ENCODE assay signal across 11 cellular contexts in the genomic region with DNA sequence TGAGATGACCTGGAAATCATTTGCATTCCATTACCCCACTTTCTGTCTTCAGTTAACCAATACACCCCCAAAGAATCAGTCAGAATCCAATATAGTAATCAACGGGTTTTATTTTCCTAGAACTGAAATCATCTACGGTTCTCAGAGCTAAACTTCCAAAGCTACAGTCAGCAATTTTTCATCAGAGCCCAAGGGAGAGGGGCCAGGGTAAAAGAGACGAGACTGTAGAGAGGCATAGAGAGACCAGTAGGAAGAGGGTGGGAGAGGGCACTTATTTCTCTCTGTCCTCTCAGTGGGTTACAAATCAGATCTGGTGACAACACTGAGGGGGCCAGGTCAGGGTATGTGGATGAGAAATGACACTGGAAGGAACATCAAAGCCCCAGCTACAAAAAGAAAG. TPM values are rescaled to one million over a fixed set of nuclear protein-coding genes. Genes with fewer than 3 reads are reported as not detected.
DNase-seq lines count a peak whose midpoint lies in the region; ATAC-seq, FAIRE-seq and TF ChIP-seq lines count a peak whose summit lies in the region.
"Had no signal": no experiment of that assay in that cellular context is flagged by ENCODE, and none has a peak within 500 bp of the region (broad histone marks: within the 10 kb centered on the region; RNA-seq: fewer than 3 reads in every experiment).

No MANE protein-coding gene starts in this region.

- TF ChIP-seq CTCF in stomach (IDR thresholded peaks at IDR 0.05) (no peak), BE2C (IDR thresholded peaks at IDR 0.05; ENCODE audit: low read depth, low read length) (no peak)

- H3K36me3 ChIP-seq in stomach = peaks cover 35 to 57% (median 47%) of the 10 kb centered on the region in 4 donors
- H3K36me3 ChIP-seq in BE2C = peaks cover 51% of the 10 kb centered on the region

- DNase-seq in activated CD4-positive, alpha-beta T cell treated with anti-CD3 and anti-CD28 coated beads for 36 hours = peak; percentile 46
- no peak for DNase-seq in activated CD4-positive, alpha-beta T cell treated with anti-CD3 and anti-CD28 coated beads for 1 hour
- DNase-seq in right cardiac atrium (peak in 1 of 3 donors; percentile 14), stomach (no peak), GM12892 (ENCODE audit: insufficient read length) (no peak), BE2C (no peak)
- no peak for DNase-seq in NK-92 treated with Interleukin-12 subunit alpha and Interleukin-12 subunit beta, amount 100 ng/mL, for 24 hours (lab: John Stamatoyannopoulos, UW)
- DNase-seq: central memory CD4-positive, alpha-beta T cell; NCI-H1417 treated with DMSO at 0.1 percent for 48 hours had no signal

- H3K27me3 Mint-ChIP-seq in activated CD4-positive, alpha-beta T cell treated with anti-CD3 and anti-CD28 coated beads for 36 hours = no peaks in the 10 kb centered on the region

- POLR2A ChIA-PET in activated CD4-positive, alpha-beta T cell treated with anti-CD3 and anti-CD28 coated beads for 36 hours (lab: Charles Lee) = interaction anchor here (0.8 to 1.9 kb wide), 6 partner anchors 10 to 26 kb away, joined by 3 to 42 read pairs (median 10); a partner anchor contains a TSS

- H3K27ac Mint-ChIP-seq in activated CD4-positive, alpha-beta T cell treated with anti-CD3 and anti-CD28 coated beads for 36 hours = peak overlapping the region; percentile 94

- TF ChIP-seq EP300 in stomach (IDR thresholded peaks at IDR 0.05) = no peak

- TF ChIP-seq POLR2A in stomach (IDR thresholded peaks at IDR 0.05) (no peak), GM12892 (IDR thresholded peaks at IDR 0.05; ENCODE audit: low read depth, low read length) (no peak)

- CTCF ChIA-PET in activated CD4-positive, alpha-beta T cell treated with anti-CD3 and anti-CD28 coated beads for 36 hours (lab: Charles Lee) = interaction anchor here (1.7 to 4.7 kb wide), 5 partner anchors 10 to 27 kb away, joined by 5 to 73 read pairs (median 19); a partner anchor contains a TSS

- H3K36me3 Mint-ChIP-seq in activated CD4-positive, alpha-beta T cell treated with anti-CD3 and anti-CD28 coated beads for 36 hours (ENCODE audit: low read depth) = peaks cover 73% of the 10 kb centered on the region

- H3K4me3 ChIP-seq in right cardiac atrium (ENCODE audit: low read length) (no peak overlapping the region), stomach (no peak overlapping the region), BE2C (ENCODE audit: low read depth, low read length) (no peak overlapping the region)

- peak overlapping the region; percentile 98 for H3K4me3 Mint-ChIP-seq in activated CD4-positive, alpha-beta T cell treated with anti-CD3 and anti-CD28 coated beads for 36 hours

- WGBS in right cardiac atrium = 81% methylated on average over 3 of the region's 3 CpGs
- WGBS in stomach, 5 donors = 77 to 92% (median 85%) methylated on average over 3 of the region's 3 CpGs

- H3K27me3 ChIP-seq in right cardiac atrium (ENCODE audit: control insufficient read depth, insufficient read depth) (no peaks in the 10 kb centered on the region), stomach (no peaks in the 10 kb centered on the region), BE2C (no peaks in the 10 kb centered on the region)

- H3K27ac ChIP-seq in right cardiac atrium (ENCODE audit: low read length) (peak overlapping the region; percentile 25), stomach (peak overlapping the region in 4 of 5 donors; percentile 83 to 91 (median 88))

- H3K4me1 ChIP-seq in right cardiac atrium (ENCODE audit: control insufficient read depth, insufficient read depth, low read length) (peaks cover 6% of the 10 kb centered on the region), stomach (peaks cover 23 to 48% (median 46%) of the 10 kb centered on the region in 4 donors), BE2C (peaks cover 5% of the 10 kb centered on the region)

- FAIRE-seq in TTC549 (lab: Jason Lieb, UNC) (peak; percentile 48), GM12892 (lab: Jason Lieb, UNC) (no peak)
- FAIRE-seq: islet of Langerhans had no signal

- H3K9me3 ChIP-seq in right cardiac atrium (ENCODE audit: control insufficient read depth, low read length) (no peaks in the 10 kb centered on the region), stomach (no peaks in the 10 kb centered on the region), BE2C (no peaks in the 10 kb centered on the region)

- intact Hi-C loops in activated CD4-positive, alpha-beta T cell treated with anti-CD3 and anti-CD28 coated beads for 36 hours (cut with DNase I, micrococcal nuclease) = loop anchor here in 1 of 2 experiments (5.0 to 10.0 kb wide), 2 partner anchors 395 to 887 kb away; a partner anchor contains a TSS
- intact Hi-C loops in right cardiac atrium (cut with DNase I) = no loop called here
- intact Hi-C loops in stomach (cut with DNase I; ENCODE audit: low total_unique reads) = no loop called here

- H3K9me3 Mint-ChIP-seq in activated CD4-positive, alpha-beta T cell treated with anti-CD3 and anti-CD28 coated beads for 36 hours (ENCODE audit: low read depth) = no peaks in the 10 kb centered on the region

- peak; percentile 4 for ATAC-seq in activated CD4-positive, alpha-beta T cell treated with anti-CD3 and anti-CD28 coated beads for 36 hours
- ATAC-seq in right cardiac atrium = no peak

- H3K4me1 Mint-ChIP-seq in activated CD4-positive, alpha-beta T cell treated with anti-CD3 and anti-CD28 coated beads for 36 hours = peaks cover 59% of the 10 kb centered on the region

RNA-seq across cellular contexts. Expression of a gene that starts 1.1 kb away (rescaled TPM):
- 10 to 100 TPM; 81.9 to 89.7 TPM for total RNA-seq in activated CD4-positive, alpha-beta T cell treated with anti-CD3 and anti-CD28 coated beads for 36 hours
- total RNA-seq in right cardiac atrium (10 to 100 TPM; 63.4 to 88.5 (median 74.9) TPM), stomach (10 to 100 TPM; 15.6 to 56.8 (median 33.3) TPM)
- polyA plus RNA-seq in right cardiac atrium (145 TPM), stomach (100 to 1,000 TPM in 2 of 3 donors, 10 to 100 TPM in 1; 91.6 to 113 (median 111) TPM)
- 129 TPM for polyA plus RNA-seq in GM12892 (2012; ENCODE audit: missing spikeins)
- 264 TPM for polyA plus RNA-seq in BE2C (2012; ENCODE audit: insufficient read depth, insufficient read length, low read depth)

RNA-seq across cellular contexts. Expression of a gene that starts 9.5 kb away (rescaled TPM):
- 100 to 1,000 TPM; 312 to 358 TPM for total RNA-seq in activated CD4-positive, alpha-beta T cell treated with anti-CD3 and anti-CD28 coated beads for 36 hours
- total RNA-seq in right cardiac atrium (100 to 1,000 TPM; 148 to 171 (median 162) TPM), stomach (100 to 1,000 TPM in 4 of 5 donors, 10 to 100 TPM in 1; 81.7 to 214 (median 163) TPM)
- polyA plus RNA-seq in right cardiac atrium (124 TPM), stomach (100 to 1,000 TPM; 114 to 165 (median 144) TPM)
- 139 TPM for polyA plus RNA-seq in GM12892 (2012; ENCODE audit: missing spikeins)
- polyA plus RNA-seq in BE2C (2012; ENCODE audit: insufficient read depth, insufficient read length, low read depth) = 264 TPM

RNA-seq across cellular contexts. Expression of a gene that starts 13.5 kb away (rescaled TPM):
- total RNA-seq in activated CD4-positive, alpha-beta T cell treated with anti-CD3 and anti-CD28 coated beads for 36 hours = 10 to 100 TPM; 48.4 to 65.2 TPM
- total RNA-seq in right cardiac atrium (10 to 100 TPM; 13.0 to 23.0 (median 13.9) TPM), stomach (10 to 100 TPM in 3 of 5 donors, 1 to 10 TPM in 2; 4.5 to 65.5 (median 24.3) TPM)
- polyA plus RNA-seq in right cardiac atrium (9.2 TPM), stomach (10 to 100 TPM in 2 of 3 donors, 1 to 10 TPM in 1; 7.5 to 12.3 (median 11.0) TPM)
- polyA plus RNA-seq in GM12892 (2012; ENCODE audit: missing spikeins) = 22.9 TPM
- 100 TPM for polyA plus RNA-seq in BE2C (2012; ENCODE audit: insufficient read depth, insufficient read length, low read depth)

RNA-seq across cellular contexts. Expression of a gene that starts 13.7 kb away (rescaled TPM):
- 10 to 100 TPM; 31.0 to 40.5 TPM for total RNA-seq in activated CD4-positive, alpha-beta T cell treated with anti-CD3 and anti-CD28 coated beads for 36 hours
- total RNA-seq in right cardiac atrium (10 to 100 TPM; 14.4 to 19.7 (median 17.3) TPM), stomach (10 to 100 TPM; 15.2 to 90.2 (median 72.4) TPM)
- polyA plus RNA-seq in right cardiac atrium (18.8 TPM), stomach (10 to 100 TPM; 31.0 to 50.2 (median 43.5) TPM)
- 24.4 TPM for polyA plus RNA-seq in GM12892 (2012; ENCODE audit: missing spikeins)
- 47.1 TPM for polyA plus RNA-seq in BE2C (2012; ENCODE audit: insufficient read depth, insufficient read length, low read depth)

RNA-seq across cellular contexts. Expression of a gene that starts 25.3 kb away (rescaled TPM):
- total RNA-seq in activated CD4-positive, alpha-beta T cell treated with anti-CD3 and anti-CD28 coated beads for 36 hours = 100 to 1,000 TPM in 1 of 2 experiments, 10 to 100 TPM in 1; 80.4 to 110 TPM
- total RNA-seq in right cardiac atrium = 10 to 100 TPM; 36.3 to 47.1 (median 44.1) TPM
- 36.0 TPM for polyA plus RNA-seq in right cardiac atrium
- total RNA-seq in stomach = 10 to 100 TPM; 24.0 to 93.0 (median 76.4) TPM
- 10 to 100 TPM; 39.1 to 41.9 (median 40.1) TPM for polyA plus RNA-seq in stomach
- polyA plus RNA-seq in GM12892 (2012; ENCODE audit: missing spikeins) = 65.4 TPM
- polyA plus RNA-seq in BE2C (2012; ENCODE audit: insufficient read depth, insufficient read length, low read depth) = 319 TPM
